ENCODE assay signal across 6 cellular contexts in genomic region chr16:30369091-30369937, GRCh38. TPM values are rescaled to one million over a fixed set of nuclear protein-coding genes. Genes with fewer than 3 reads are reported as not detected.
DNase-seq lines count a peak whose midpoint lies in the region; ATAC-seq and TF ChIP-seq lines count a peak whose summit lies in the region.

No MANE protein-coding gene starts in this region.

- peaks cover 77% of the 10 kb centered on the region for H3K4me1 Mint-ChIP-seq in brain
- H3K4me1 Mint-ChIP-seq in neural crest cell = peaks cover 55% of the 10 kb centered on the region

- TF ChIP-seq CTCF in brain (conservative IDR thresholded peaks at IDR 0.05) = no peak
- TF ChIP-seq CTCF in neural crest cell (conservative IDR thresholded peaks at IDR 0.05) = no peak

- H3K36me3 Mint-ChIP-seq in brain (peaks cover 31% of the 10 kb centered on the region), neural crest cell (ENCODE audit: low read depth) (no peaks in the 10 kb centered on the region)

- peaks cover 9% of the 10 kb centered on the region for H3K27me3 Mint-ChIP-seq in brain
- H3K27me3 Mint-ChIP-seq in neural crest cell (ENCODE audit: low read depth) = no peaks in the 10 kb centered on the region

- no peak for DNase-seq in Jurkat, Clone E6-1 (ENCODE audit: low read depth, low spot score)
- DNase-seq in neural crest cell (ENCODE audit: low read depth, low spot score) = peak; percentile 26
- DNase-seq in cerebellum (ENCODE audit: low spot score) = no peak
- DNase-seq in SW480 (ENCODE audit: low spot score) = no peak

- H3K27ac Mint-ChIP-seq in brain (peak overlapping the region; percentile 66 to 96 (median 86)), neural crest cell (ENCODE audit: unreplicated experiment) (no peak overlapping the region)

- H3K9me3 Mint-ChIP-seq in brain = peaks cover 0 to 5% (median 0%) of the 10 kb centered on the region in 5 experiments
- H3K9me3 Mint-ChIP-seq in neural crest cell = no peaks in the 10 kb centered on the region

- H3K4me3 ChIP-seq in Jurkat, Clone E6-1 (ENCODE audit: low read length) = peak overlapping the region; percentile 76

- no peak for ATAC-seq in HG02884 (IDR thresholded peaks at IDR 0.05; ENCODE audit: unreplicated experiment)

- H3K4me3 Mint-ChIP-seq in brain = peak overlapping the region; percentile 86 to 94 (median 88)
- H3K4me3 Mint-ChIP-seq in neural crest cell = peak overlapping the region; percentile 93

RNA-seq across cellular contexts. Expression of gene TBC1D10B, which starts 1.0 kb away (rescaled TPM):
- polyA plus RNA-seq in Jurkat, Clone E6-1 (2012; ENCODE audit: insufficient read depth, insufficient read length) = 43.3 TPM
- polyA plus RNA-seq in brain (ENCODE audit: insufficient read depth, low read depth, low replicate concordance) = 93.7 TPM
- total RNA-seq in neural crest cell = 39.7 and 45.6 TPM in 2 replicates
- total RNA-seq in cerebellum = 20.5 TPM

RNA-seq across cellular contexts. Expression of gene MYL11, which starts 5.3 kb away (rescaled TPM):
- not detected for polyA plus RNA-seq in Jurkat, Clone E6-1 (2012; ENCODE audit: insufficient read depth, insufficient read length)
- polyA plus RNA-seq in brain (ENCODE audit: insufficient read depth, low read depth, low replicate concordance) = not detected
- total RNA-seq in neural crest cell (not detected in 2 replicates), cerebellum (1.00 TPM)

RNA-seq across cellular contexts. Expression of gene SEPTIN1, which starts 13.0 kb away (rescaled TPM):
- 235 TPM for polyA plus RNA-seq in Jurkat, Clone E6-1 (2012; ENCODE audit: insufficient read depth, insufficient read length)
- polyA plus RNA-seq in brain (ENCODE audit: insufficient read depth, low read depth, low replicate concordance) = 4.8 TPM
- total RNA-seq in neural crest cell = 2.3 and 2.9 TPM in 2 replicates
- total RNA-seq in cerebellum = not detected

RNA-seq across cellular contexts. Expression of gene CD2BP2, which starts 14.2 kb away (rescaled TPM):
- 51.6 TPM for polyA plus RNA-seq in Jurkat, Clone E6-1 (2012; ENCODE audit: insufficient read depth, insufficient read length)
- polyA plus RNA-seq in brain (ENCODE audit: insufficient read depth, low read depth, low replicate concordance) = 90.9 TPM
- 74.8 and 85.2 TPM in 2 replicates for total RNA-seq in neural crest cell
- total RNA-seq in cerebellum = 26.3 TPM

RNA-seq across cellular contexts. Expression of gene ZNF48, which starts 25.9 kb away (rescaled TPM):
- polyA plus RNA-seq in Jurkat, Clone E6-1 (2012; ENCODE audit: insufficient read depth, insufficient read length) = 13.1 TPM
- 34.3 TPM for polyA plus RNA-seq in brain (ENCODE audit: insufficient read depth, low read depth, low replicate concordance)
- 59.9 and 60.9 TPM in 2 replicates for total RNA-seq in neural crest cell
- 16.7 TPM for total RNA-seq in cerebellum
